Comparison of ENCODE assay signal across 16 cellular contexts in the genomic region with DNA sequence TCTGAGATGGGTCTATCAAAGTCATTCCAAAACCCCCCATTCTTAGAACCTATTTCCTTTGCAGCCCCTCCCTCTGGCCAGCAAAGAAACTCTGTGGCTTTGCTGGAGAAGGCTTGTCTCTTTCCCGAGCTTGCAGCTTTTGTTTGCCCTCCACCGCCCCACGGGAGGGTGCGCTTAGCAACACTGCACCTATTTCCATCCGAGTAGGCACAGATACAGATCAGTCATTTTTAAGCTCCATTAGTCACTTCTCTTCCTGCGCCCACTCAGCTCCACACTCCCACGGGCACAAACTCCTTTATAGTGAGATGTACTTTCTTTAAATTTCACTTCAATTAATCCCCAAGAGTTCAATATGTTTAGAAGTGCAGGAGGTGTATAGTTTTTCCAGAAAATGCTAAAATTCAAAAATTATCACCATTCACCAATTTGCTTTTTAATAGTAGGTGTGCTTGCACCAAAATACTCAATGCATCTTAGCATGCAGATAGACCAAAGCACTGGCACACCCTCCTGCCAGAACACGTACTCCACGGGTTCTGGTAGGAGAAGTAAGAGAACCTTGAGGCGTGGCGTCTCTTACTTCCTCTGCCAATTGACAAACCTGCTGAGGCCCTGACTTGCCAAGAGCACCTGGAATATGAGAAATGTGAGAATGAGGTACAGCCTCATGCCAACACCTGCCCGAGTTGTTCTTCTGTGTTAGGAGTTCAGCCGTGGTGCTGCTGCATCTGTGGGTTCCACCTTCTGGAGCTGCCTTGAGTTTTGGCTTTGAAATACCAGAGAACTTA.
DNase-seq lines count a peak whose midpoint lies in the region; ATAC-seq, FAIRE-seq and TF ChIP-seq lines count a peak whose summit lies in the region.
"Had no signal": no experiment of that assay in that cellular context is flagged by ENCODE, and none has a peak within 500 bp of the region (broad histone marks: within the 10 kb centered on the region; RNA-seq: fewer than 3 reads in every experiment).

No MANE protein-coding gene starts in this region.

- no TSS peak for BruUV-seq in Caco-2 (replicated peaks; lab: Mats Ljungman, UMichigan)

- H3K27ac ChIP-seq in neural progenitor cell = no peak overlapping the region

- CTCF ChIA-PET in Caco-2 (lab: Charles Lee) = interaction anchor here (0.6 kb wide), 1 partner anchor 912 kb away, joined by 3 read pairs; no protein-coding TSS in a partner anchor

- peaks cover 3% of the 10 kb centered on the region for H3K27me3 Mint-ChIP-seq in neural progenitor cell (ENCODE audit: insufficient read depth, low read depth)
- peaks cover 36% of the 10 kb centered on the region for H3K27me3 Mint-ChIP-seq in type B pancreatic cell
- peaks cover 18% of the 10 kb centered on the region for H3K27me3 Mint-ChIP-seq in Caco-2 (ENCODE audit: insufficient read depth, unreplicated experiment)
- H3K27me3 Mint-ChIP-seq in endothelial cell (ENCODE audit: unreplicated experiment) = peaks cover 9% of the 10 kb centered on the region

- H3K27me3 ChIP-seq in bronchial epithelial cell (ENCODE audit: control insufficient read depth, insufficient read depth, low read length) (no peaks in the 10 kb centered on the region), neural progenitor cell (peaks cover 4% of the 10 kb centered on the region), Caco-2 (replicated peaks; ENCODE audit: control insufficient read depth, insufficient read depth, low read length) (no peaks in the 10 kb centered on the region)

- H3K36me3 Mint-ChIP-seq in neural progenitor cell (peaks cover 3% of the 10 kb centered on the region), type B pancreatic cell (no peaks in the 10 kb centered on the region), Caco-2 (ENCODE audit: insufficient read depth, unreplicated experiment) (no peaks in the 10 kb centered on the region), endothelial cell (ENCODE audit: low read depth, unreplicated experiment) (peaks cover 6% of the 10 kb centered on the region)

- H3K36me3 ChIP-seq in bronchial epithelial cell (ENCODE audit: control insufficient read depth, insufficient read depth, low read length) (no peaks in the 10 kb centered on the region), neural progenitor cell (no peaks in the 10 kb centered on the region), Caco-2 (ENCODE audit: control insufficient read depth, insufficient read depth, low read length) (no peaks in the 10 kb centered on the region)

- no peak for TF ChIP-seq CTCF in bronchial epithelial cell (IDR thresholded peaks at IDR 0.05; ENCODE audit: insufficient read depth, low read length, severe bottlenecking)
- no peak for TF ChIP-seq CTCF in neural progenitor cell (IDR thresholded peaks at IDR 0.05)
- TF ChIP-seq CTCF in type B pancreatic cell (conservative IDR thresholded peaks at IDR 0.05) = no peak
- TF ChIP-seq CTCF in Caco-2 (IDR thresholded peaks at IDR 0.05; ENCODE audit: insufficient read depth in 1 of 2, low read depth in 1 of 2, low read length in 1 of 2, severe bottlenecking in 1 of 2, unreplicated experiment in 1 of 2) = no peak
- no peak for TF ChIP-seq CTCF in endothelial cell (IDR thresholded peaks at IDR 0.05; ENCODE audit: unreplicated experiment)

- no peak for FAIRE-seq in bronchial epithelial cell (lab: Jason Lieb, UNC)

- H3F3A ChIP-seq in neural progenitor cell (ENCODE audit: low read depth) = no peaks in the 10 kb centered on the region

- H3K4me3 Mint-ChIP-seq in neural progenitor cell (no peak overlapping the region), type B pancreatic cell (no peak overlapping the region), Caco-2 (ENCODE audit: unreplicated experiment) (no peak overlapping the region), endothelial cell (ENCODE audit: unreplicated experiment) (no peak overlapping the region)
- H3K4me3 Mint-ChIP-seq: H9 had no signal

- H3K9me3 Mint-ChIP-seq in neural progenitor cell (peaks cover 22% of the 10 kb centered on the region), type B pancreatic cell (no peaks in the 10 kb centered on the region), Caco-2 (ENCODE audit: unreplicated experiment) (peaks cover 9% of the 10 kb centered on the region), endothelial cell (ENCODE audit: unreplicated experiment) (peaks cover 8% of the 10 kb centered on the region)

- intact Hi-C loops in Caco-2 (cut with micrococcal nuclease; ENCODE audit: unreplicated experiment) = no loop called here

- peak overlapping the region; percentile 9 for H3K27ac Mint-ChIP-seq in neural progenitor cell
- no peak overlapping the region for H3K27ac Mint-ChIP-seq in type B pancreatic cell
- H3K27ac Mint-ChIP-seq in Caco-2 (ENCODE audit: unreplicated experiment) = no peak overlapping the region
- H3K27ac Mint-ChIP-seq in endothelial cell (ENCODE audit: unreplicated experiment) = no peak overlapping the region
- H3K27ac Mint-ChIP-seq: H9 had no signal

- no peaks in the 10 kb centered on the region for H4K20me1 ChIP-seq in neural progenitor cell (ENCODE audit: low read depth)

- no peaks in the 10 kb centered on the region for H3K79me2 ChIP-seq in neural progenitor cell (ENCODE audit: low read depth)

- no peak overlapping the region for H3K4me3 ChIP-seq in bronchial epithelial cell (ENCODE audit: low read depth, low read length)
- no peak overlapping the region for H3K4me3 ChIP-seq in neural progenitor cell
- no peak overlapping the region for H3K4me3 ChIP-seq in Caco-2 (ENCODE audit: low read depth, low read length)

- H3K9ac ChIP-seq in neural progenitor cell = no peak overlapping the region

- H3K4me2 ChIP-seq in neural progenitor cell = no peak overlapping the region

- H3K4me1 Mint-ChIP-seq in neural progenitor cell (peaks cover 8% of the 10 kb centered on the region), type B pancreatic cell (ENCODE audit: unreplicated experiment) (no peaks in the 10 kb centered on the region), Caco-2 (ENCODE audit: low read depth, unreplicated experiment) (no peaks in the 10 kb centered on the region), endothelial cell (ENCODE audit: unreplicated experiment) (no peaks in the 10 kb centered on the region)

- no peaks in the 10 kb centered on the region for H3K9me3 ChIP-seq in neural progenitor cell (ENCODE audit: low read depth)
- no peaks in the 10 kb centered on the region; the same call in 1 of the 2 replicates for H3K9me3 ChIP-seq in Caco-2

- POLR2A ChIA-PET in Caco-2 (lab: Charles Lee) = no interaction called here

- no peak for ATAC-seq in GM18870 (IDR thresholded peaks at IDR 0.05; ENCODE audit: unreplicated experiment)

- DNase-seq in activated effector memory CD4-positive, alpha-beta T cell treated with anti-CD3 and anti-CD28 coated beads, Interleukin-2, amount 50 U/mL, for 16 hours = peak; percentile 36
- no peak for DNase-seq in activated effector memory CD4-positive, alpha-beta T cell treated with Interleukin-2 at 50 U/mL for 16 hours
- DNase-seq in bronchial epithelial cell (ENCODE audit: low read depth) = peak; percentile 0
- no peak for DNase-seq in neural progenitor cell (ENCODE audit: low spot score)
- peak; percentile 22 for DNase-seq in type B pancreatic cell (ENCODE audit: extremely low spot score, unreplicated experiment)
- DNase-seq in Caco-2 = no peak
- DNase-seq in endothelial cell (ENCODE audit: low spot score) = no peak
- DNase-seq: Calu3, DMS53, H9, NCI-H1092 treated with DMSO at 0.1 percent for 48 hours, NCI-H1694 treated with DMSO at 0.1 percent for 48 hours, NCI-H2171, NCI-H510A, NCI-H82 had no signal

- no peak overlapping the region for H2AFZ ChIP-seq in neural progenitor cell (replicated peaks)

- H3K4me1 ChIP-seq in neural progenitor cell = peaks cover 2% of the 10 kb centered on the region
- H3K4me1 ChIP-seq in Caco-2 = no peaks in the 10 kb centered on the region

Comparison
In these comparisons a context has a peak if more than half of its experiments do, and no peak if none do; other contexts are left out.
1. DNase-seq: peak in activated effector memory CD4-positive, alpha-beta T cell treated with anti-CD3 and anti-CD28 coated beads, Interleukin-2, amount 50 U/mL, for 16 hours (single experiment), bronchial epithelial cell (single experiment) and type B pancreatic cell (single experiment); none in activated effector memory CD4-positive, alpha-beta T cell treated with Interleukin-2 at 50 U/mL for 16 hours (single experiment), neural progenitor cell (single experiment), Caco-2 (0 of 2) and endothelial cell (single experiment).